Comparison of ENCODE assay signal across 8 cellular contexts in the genomic region with DNA sequence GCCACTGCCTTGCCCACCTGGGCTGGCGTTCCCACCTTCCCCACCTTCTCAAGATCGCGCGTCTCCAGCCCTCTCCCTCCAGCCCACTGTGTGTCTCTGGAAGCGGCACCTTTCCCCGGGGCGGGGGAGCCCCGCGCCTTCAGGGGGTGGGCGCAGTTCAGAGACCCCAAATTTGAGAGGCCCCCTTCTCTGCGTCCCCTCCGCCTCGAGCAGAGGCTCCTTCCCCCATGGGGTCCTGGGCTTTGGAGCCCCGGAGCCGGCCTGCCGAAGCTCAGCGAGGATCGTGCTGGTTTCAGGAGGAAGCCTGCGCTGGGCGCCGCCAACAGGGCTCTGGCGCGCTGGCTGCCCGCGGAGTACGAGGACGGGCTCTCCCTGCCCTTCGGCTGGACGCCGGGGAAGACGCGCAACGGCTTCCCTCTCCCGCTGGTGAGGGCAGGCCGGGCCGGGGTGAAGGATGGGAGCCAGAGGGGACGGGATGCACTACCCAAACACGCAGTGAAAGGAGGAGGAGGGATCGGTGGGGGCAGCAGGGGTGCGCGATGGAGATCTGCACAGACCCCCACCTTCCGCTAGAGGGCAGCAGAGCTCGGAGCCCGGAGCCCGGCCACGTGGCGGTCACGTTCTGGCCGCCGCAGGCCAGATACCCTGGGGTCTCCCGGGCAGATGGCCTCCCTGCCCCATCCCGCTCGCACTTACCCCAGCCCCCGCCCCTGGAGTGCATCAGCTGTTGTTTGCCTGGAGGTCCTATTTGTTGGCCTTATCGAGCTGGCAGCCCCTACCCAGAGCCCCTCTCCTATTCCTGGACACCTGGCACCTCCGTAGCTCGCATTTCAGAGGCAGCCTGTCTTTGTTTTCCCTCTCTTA.
A peak's percentile ranks its signal among the peaks of the same experiment; 100 is the strongest.
DNase-seq lines count a peak whose midpoint lies in the region; ATAC-seq and TF ChIP-seq lines count a peak whose summit lies in the region.

No MANE protein-coding gene starts in this region.

- ATAC-seq in GM19467 (IDR thresholded peaks at IDR 0.05; ENCODE audit: unreplicated experiment) (peak; percentile 58), GM21576 (IDR thresholded peaks at IDR 0.05; ENCODE audit: unreplicated experiment) (no peak)

- DNase-seq in Ammon's horn (ENCODE audit: low spot score) (peak; percentile 73), NCI-H1048 (lab: John Stamatoyannopoulos, UW) (peak; percentile 3), T-helper 22 cell (ENCODE audit: low read depth) (peak; percentile 23), astrocyte of the spinal cord (ENCODE audit: low read depth, low spot score) (peak; percentile 41), iPS DF 6.9 (ENCODE audit: low read depth, low spot score) (peak; percentile 55), skeletal muscle cell (ENCODE audit: low read depth) (no peak)

- H3K9me3 ChIP-seq in iPS DF 6.9 (ENCODE audit: control insufficient read depth, insufficient read depth, low read length): peaks cover 2% of the 10 kb centered on the region; the same call in 1 of the 2 replicates

- no peaks in the 10 kb centered on the region for H3K36me3 ChIP-seq in iPS DF 6.9 (ENCODE audit: control insufficient read depth, insufficient read depth, low read length)

- in situ Hi-C loops in astrocyte of the spinal cord (cut with HindIII; ENCODE audit: low sequenced_read_pairs): no loop called here

- peak overlapping the region; percentile 34 for H3K4me3 ChIP-seq in astrocyte of the spinal cord (ENCODE audit: low read depth, low read length)
- peak overlapping the region; percentile 27; the same call in 1 of the 2 replicates for H3K4me3 ChIP-seq in iPS DF 6.9 (ENCODE audit: low read length)
- peak overlapping the region; percentile 54 for H3K4me3 ChIP-seq in skeletal muscle cell (ENCODE audit: low read depth, low read length)

- WGBS in iPS DF 6.9 (ENCODE audit: insufficient coverage, insufficient read length): no CpG with 5 or more reads among the region's 57 CpGs

- TF ChIP-seq CTCF in astrocyte of the spinal cord (IDR thresholded peaks at IDR 0.05; ENCODE audit: low read depth, low read length): peak; percentile 93

- H3K4me1 ChIP-seq in iPS DF 6.9 (ENCODE audit: control insufficient read depth, insufficient read depth, low read length): peaks cover 1% of the 10 kb centered on the region; the same call in 1 of the 2 replicates

- H3K27me3 ChIP-seq in iPS DF 6.9 (ENCODE audit: control insufficient read depth, insufficient read depth, low read length): peaks cover 27% of the 10 kb centered on the region

- H3K27ac ChIP-seq in iPS DF 6.9 (ENCODE audit: low read length): no peak overlapping the region
